In genomic region chr16:75491876-75492275, GRCh38 we compare ENCODE assay signal across 7 cellular contexts. TPM values are rescaled to one million over a fixed set of nuclear protein-coding genes. Genes with fewer than 3 reads are reported as not detected.
DNase-seq lines count a peak whose midpoint lies in the region; ATAC-seq and TF ChIP-seq lines count a peak whose summit lies in the region.
"Had no signal": no experiment of that assay in that cellular context is flagged by ENCODE, and none has a peak within 500 bp of the region (broad histone marks: within the 10 kb centered on the region; RNA-seq: fewer than 3 reads in every experiment).

No MANE protein-coding gene starts in this region.

- TF ChIP-seq CTCF in GM12872 (IDR thresholded peaks at IDR 0.05; ENCODE audit: insufficient read depth, low read depth, low read length): peak; percentile 57

- DNase-seq in NCI-H446 treated with DMSO at 0.1 percent for 48 hours (lab: John Stamatoyannopoulos, UW): peak; percentile 5
- peak; percentile 96 for DNase-seq in islet precursor cell
- DNase-seq in stimulated activated CD4-positive, alpha-beta T cell treated with anti-CD3 and anti-CD28 coated beads, Interleukin-2, amount 100 ng/mL, for 48 hours: no peak
- DNase-seq in Right ventricle myocardium inferior (ENCODE audit: missing footprints): no peak
- DNase-seq: activated naive CD8-positive, alpha-beta T cell treated with anti-CD3 and anti-CD28 coated beads, Interleukin-2, amount 10 ng/mL, durations not matched to agents 7 days and 5 days had no signal

- intact Hi-C loops in Right ventricle myocardium inferior (cut with DNase I): no loop called here

- ATAC-seq in HG02763 (IDR thresholded peaks at IDR 0.05; ENCODE audit: unreplicated experiment) (no peak), Right ventricle myocardium inferior (no peak)

RNA-seq across cellular contexts. Expression of gene CHST6, which starts 3.4 kb away (rescaled TPM):
- 0.62 TPM for total RNA-seq in Right ventricle myocardium inferior

RNA-seq across cellular contexts. Expression of gene TMEM170A, which starts 27.4 kb away (rescaled TPM):
- total RNA-seq in Right ventricle myocardium inferior: 9.6 TPM

RNA-seq across cellular contexts. Expression of gene CHST5, which starts 44.0 kb away (rescaled TPM):
- total RNA-seq in Right ventricle myocardium inferior: 0.27 TPM
- total RNA-seq: activated naive CD8-positive, alpha-beta T cell treated with anti-CD3 and anti-CD28 coated beads, Interleukin-2, amount 10 ng/mL, durations not matched to agents 7 days and 5 days had no signal

RNA-seq across cellular contexts. Expression of gene CFDP1, which starts 58.6 kb away (rescaled TPM):
- total RNA-seq in Right ventricle myocardium inferior: 26.6 TPM

Comparison
In these comparisons a context has a peak if more than half of its experiments do, and no peak if none do; other contexts are left out.
1. DNase-seq: peak in NCI-H446 treated with DMSO at 0.1 percent for 48 hours (single experiment) and islet precursor cell (single experiment); none in stimulated activated CD4-positive, alpha-beta T cell treated with anti-CD3 and anti-CD28 coated beads, Interleukin-2, amount 100 ng/mL, for 48 hours (0 of 2) and Right ventricle myocardium inferior (single experiment).